In the genomic region with DNA sequence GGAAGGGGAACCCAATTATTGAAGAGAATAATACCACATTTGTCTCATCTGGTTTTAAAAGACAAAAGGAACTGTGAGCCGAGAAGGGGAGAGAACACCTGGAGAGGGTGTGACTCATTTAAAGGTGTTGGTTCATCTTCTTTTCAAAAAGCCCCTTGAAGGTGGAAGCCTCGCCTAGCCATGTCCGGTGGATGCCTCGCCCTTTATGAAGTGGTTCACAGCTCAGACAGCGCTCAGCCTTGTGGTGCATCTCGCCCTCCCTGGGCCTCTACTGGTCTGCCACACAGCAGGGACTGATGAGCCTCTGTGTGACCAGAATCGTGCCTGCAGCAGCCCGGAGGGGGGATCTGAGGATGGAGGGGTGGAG, we compare ENCODE assay signal across 29 cellular contexts.
A peak's percentile ranks its signal among the peaks of the same experiment; 100 is the strongest.
DNase-seq lines count a peak whose midpoint lies in the region; ATAC-seq, FAIRE-seq and TF ChIP-seq lines count a peak whose summit lies in the region.
"Had no signal": no experiment of that assay in that cellular context is flagged by ENCODE, and none has a peak within 500 bp of the region (broad histone marks: within the 10 kb centered on the region; RNA-seq: fewer than 3 reads in every experiment).

No MANE protein-coding gene starts in this region.

- no peak for TF ChIP-seq EP300 in GM12878 (IDR thresholded peaks at IDR 0.05; ENCODE audit: borderline replicate concordance in 1 of 2, control insufficient read depth in 1 of 2, low read depth in 2 of 2, low read length in 2 of 2)

- TF ChIP-seq RAD21 in GM12878 (IDR thresholded peaks at IDR 0.05; ENCODE audit: insufficient read depth, low read depth, low read length) = no peak

- no peak overlapping the region for H2AFZ ChIP-seq in GM12878 (ENCODE audit: control insufficient read depth, low read depth, low read length)

- peaks cover 33% of the 10 kb centered on the region for H3K27me3 Mint-ChIP-seq in CD8-positive, alpha-beta T cell (ENCODE audit: low read depth)
- H3K27me3 Mint-ChIP-seq in immature natural killer cell (ENCODE audit: low read depth in 3 of 3) = peaks cover 6 to 14% (median 9%) of the 10 kb centered on the region in 3 donors

- BruUV-seq in GM12878 (replicated peaks; lab: Mats Ljungman, UMichigan) = no TSS peak

- no peak for DNase-seq in CD8-positive, alpha-beta T cell
- DNase-seq in GM12878 (ENCODE audit: low read depth, low spot score) (no peak), immature natural killer cell (peak in 2 of 3 donors; percentile 10 to 21), NCI-H2081 (lab: John Stamatoyannopoulos, UW) (no peak), dorsolateral prefrontal cortex (no peak)
- DNase-seq: activated CD4-positive, alpha-beta T cell treated with anti-CD3 and anti-CD28 coated beads, Interleukin-2, amount 50 U/mL, for 48 hours; activated CD8-positive, alpha-beta memory T cell treated with anti-CD3 and anti-CD28 coated beads, Interleukin-2, amount 50 U/mL, for 48 hours; Calu3; effector memory CD4-positive, alpha-beta T cell; foreskin melanocyte; left colon; mesendoderm; NCI-H1092; NCI-H187 treated with DMSO at 0.1 percent for 48 hours; NCI-H226; NCI-H774; RPMI8226; sigmoid colon; stimulated activated CD4-positive, alpha-beta T cell treated with anti-CD3 and anti-CD28 coated beads, Interleukin-4, amount 100 ng/mL, for 24 hours; T-helper 1 cell had no signal

- no peaks in the 10 kb centered on the region for H4K20me1 ChIP-seq in DOHH2 (ENCODE audit: control insufficient read depth, insufficient read depth, low read depth, low read length)
- H4K20me1 ChIP-seq in GM12878 (ENCODE audit: control insufficient read depth, insufficient read depth) = no peaks in the 10 kb centered on the region

- SMC1A ChIA-PET in GM12878 (lab: Charles Lee; ENCODE audit: uncharacterized antibody, unreplicated experiment) = no interaction called here

- H3K4me3 ChIP-seq in CD8-positive, alpha-beta T cell (ENCODE audit: low read depth, low read length) = no peak overlapping the region
- peak overlapping the region; percentile 37 for H3K4me3 ChIP-seq in DOHH2 (ENCODE audit: low read length)
- H3K4me3 ChIP-seq in GM12878 = no peak overlapping the region
- H3K4me3 ChIP-seq in dorsolateral prefrontal cortex = no peak overlapping the region
- H3K4me3 ChIP-seq: prostate gland, sigmoid colon had no signal

- no peak overlapping the region for H3K27ac Mint-ChIP-seq in CD8-positive, alpha-beta T cell
- no peak overlapping the region for H3K27ac Mint-ChIP-seq in immature natural killer cell
- H3K27ac Mint-ChIP-seq: activated T-helper 2 cell treated with anti-CD3 and anti-CD28 coated beads, Interferon-gamma antibody, Interleukin-2, Interleukin-4, amounts not matched to agents 10 μg/mL and 5 μg/mL and 100 μg/mL, durations not matched to agents 14 hours and 24 hours and 36 hours; stimulated activated effector memory CD8-positive, alpha-beta T cell treated with anti-CD3 and anti-CD28 coated beads, Interleukin-12 subunit alpha, Interleukin-12 subunit beta, amount 100 ng/mL, for 72 hours had no signal

- no peak for FAIRE-seq in GM12878 (lab: Jason Lieb, UNC)
- FAIRE-seq: GM12891 had no signal

- H3K79me2 ChIP-seq in DOHH2 (ENCODE audit: control insufficient read depth, low read length) = no peaks in the 10 kb centered on the region
- no peaks in the 10 kb centered on the region for H3K79me2 ChIP-seq in GM12878 (ENCODE audit: control insufficient read depth, insufficient read depth, low read length)

- no peaks in the 10 kb centered on the region for H3K9me2 ChIP-seq in DOHH2 (replicated peaks; ENCODE audit: control insufficient read depth, low read length)

- no peaks in the 10 kb centered on the region for H3F3A ChIP-seq in DOHH2 (ENCODE audit: control insufficient read depth, insufficient read depth)

- CTCF ChIA-PET in CD8-positive, alpha-beta T cell (lab: Charles Lee) = interaction anchor here (0.7 kb wide), 1 partner anchor 494 kb away, joined by 3 read pairs; no protein-coding TSS in a partner anchor
- CTCF ChIA-PET in GM12878 (lab: Yijun Ruan, JAX) = no interaction called here

- H3K36me3 Mint-ChIP-seq in CD8-positive, alpha-beta T cell = no peaks in the 10 kb centered on the region
- no peaks in the 10 kb centered on the region for H3K36me3 Mint-ChIP-seq in immature natural killer cell
- H3K36me3 Mint-ChIP-seq: stimulated activated effector memory CD8-positive, alpha-beta T cell treated with anti-CD3 and anti-CD28 coated beads, Interleukin-12 subunit alpha, Interleukin-12 subunit beta, amount 100 ng/mL, for 72 hours had no signal

- peak; percentile 44 for ATAC-seq in CD8-positive, alpha-beta T cell
- peak; percentile 84 for ATAC-seq in GM12878
- no peak for ATAC-seq in HG03175 (IDR thresholded peaks at IDR 0.05; ENCODE audit: unreplicated experiment)
- ATAC-seq: activated CD4-positive, CD25-positive, alpha-beta regulatory T cell treated with anti-CD3 and anti-CD28 coated beads, Interleukin-2, amount 50 U/mL, for 24 hours; left colon; stimulated activated effector memory CD8-positive, alpha-beta T cell treated with anti-CD3 and anti-CD28 coated beads, Interleukin-12 subunit alpha, Interleukin-12 subunit beta, amount 100 ng/mL, for 72 hours had no signal

- RAD21 ChIA-PET in GM12878 (lab: Charles Lee; ENCODE audit: unreplicated experiment) = interaction anchor here (1.9 kb wide), 1 partner anchor 11 kb away, joined by 6 read pairs; no protein-coding TSS in a partner anchor

- H3K9me3 Mint-ChIP-seq in CD8-positive, alpha-beta T cell = no peaks in the 10 kb centered on the region
- no peaks in the 10 kb centered on the region for H3K9me3 Mint-ChIP-seq in immature natural killer cell
- H3K9me3 Mint-ChIP-seq: activated T-helper 2 cell treated with anti-CD3 and anti-CD28 coated beads, Interferon-gamma antibody, Interleukin-2, Interleukin-4, amounts not matched to agents 10 μg/mL and 5 μg/mL and 100 μg/mL, durations not matched to agents 14 hours and 24 hours and 36 hours; stimulated activated effector memory CD8-positive, alpha-beta T cell treated with anti-CD3 and anti-CD28 coated beads, Interleukin-12 subunit alpha, Interleukin-12 subunit beta, amount 100 ng/mL, for 72 hours had no signal

- no peak for TF ChIP-seq POLR2A in GM12878 (IDR thresholded peaks at IDR 0.05; ENCODE audit: low read depth, low read length)

- in situ Hi-C loops in GM12878 (cut with MboI) = no loop called here

- H3K4me2 ChIP-seq in DOHH2 (ENCODE audit: low read length) = peak overlapping the region; percentile 60
- no peak overlapping the region for H3K4me2 ChIP-seq in GM12878 (ENCODE audit: control insufficient read depth, insufficient read depth)

- no peaks in the 10 kb centered on the region for H3K36me3 ChIP-seq in CD8-positive, alpha-beta T cell (ENCODE audit: insufficient read depth, low read length)
- H3K36me3 ChIP-seq in DOHH2 (ENCODE audit: control insufficient read depth, low read length) = no peaks in the 10 kb centered on the region
- no peaks in the 10 kb centered on the region for H3K36me3 ChIP-seq in GM12878 (ENCODE audit: control insufficient read depth in 2 of 2, insufficient read depth in 2 of 2, low read length in 1 of 2)
- H3K36me3 ChIP-seq: neutrophil, prostate gland, sigmoid colon had no signal

- POLR2A ChIA-PET in CD8-positive, alpha-beta T cell (lab: Charles Lee) = no interaction called here
- POLR2A ChIA-PET in GM12878 (lab: Charles Lee) = no interaction called here

- no peak overlapping the region for H3K4me3 Mint-ChIP-seq in CD8-positive, alpha-beta T cell
- no peak overlapping the region for H3K4me3 Mint-ChIP-seq in immature natural killer cell
- H3K4me3 Mint-ChIP-seq: stimulated activated effector memory CD8-positive, alpha-beta T cell treated with anti-CD3 and anti-CD28 coated beads, Interleukin-12 subunit alpha, Interleukin-12 subunit beta, amount 100 ng/mL, for 72 hours had no signal

- H3K27me3 ChIP-seq in CD8-positive, alpha-beta T cell (ENCODE audit: insufficient read depth, low read length) = no peaks in the 10 kb centered on the region
- H3K27me3 ChIP-seq in DOHH2 (ENCODE audit: control insufficient read depth, low read length) (peaks cover 21% of the 10 kb centered on the region), GM12878 (replicated peaks in 1 of 2; ENCODE audit: control insufficient read depth in 2 of 2, insufficient read depth in 2 of 2, low read length in 1 of 2) (peaks cover 2 to 10% of the 10 kb centered on the region in 2 experiments; a peak in 3 of 4 replicates), dorsolateral prefrontal cortex (peaks cover 0 to 38% (median 9%) of the 10 kb centered on the region in 45 donors)

- intact Hi-C loops in CD8-positive, alpha-beta T cell (cut with DNase I, micrococcal nuclease) = no loop called here
- intact Hi-C loops in GM12878 (cut with micrococcal nuclease; ENCODE audit: unreplicated experiment) = no loop called here
- intact Hi-C loops in dorsolateral prefrontal cortex (cut with DNase I) = no loop called here

- no peak for TF ChIP-seq CTCF in CD8-positive, alpha-beta T cell (IDR thresholded peaks at IDR 0.05)
- TF ChIP-seq CTCF in DOHH2 (IDR thresholded peaks at IDR 0.05; ENCODE audit: low read depth, low read length, poor library complexity, severe bottlenecking) (no peak), GM12878 (IDR thresholded peaks at IDR 0.05 in 2 of 3, conservative IDR thresholded peaks at IDR 0.05 in 1 of 3; ENCODE audit: control insufficient read depth in 2 of 3, extremely low read depth in 1 of 3, insufficient read depth in 1 of 3, low read depth in 3 of 3, low read length in 3 of 3) (no peak), dorsolateral prefrontal cortex (IDR thresholded peaks at IDR 0.05 in 54 of 56, conservative IDR thresholded peaks at IDR 0.05 in 2 of 56; ENCODE audit: low read depth in 1 of 56, partially characterized antibody in 56 of 56) (no peak)

- WGBS in GM12878 (ENCODE audit: insufficient coverage, insufficient replicate concordance, low lambda C conversion rate, missing lambda C conversion rate) = 8% methylated on average over 8 of the region's 8 CpGs

- H3K9me3 ChIP-seq in CD8-positive, alpha-beta T cell (ENCODE audit: low read length) = no peaks in the 10 kb centered on the region
- no peaks in the 10 kb centered on the region for H3K9me3 ChIP-seq in DOHH2 (ENCODE audit: control insufficient read depth, insufficient read depth, low read length)
- no peaks in the 10 kb centered on the region for H3K9me3 ChIP-seq in GM12878 (replicated peaks; ENCODE audit: control insufficient read depth, insufficient read depth, low read length)
- H3K9me3 ChIP-seq: neutrophil, prostate gland, sigmoid colon had no signal

- no peaks in the 10 kb centered on the region for H3K4me1 ChIP-seq in CD8-positive, alpha-beta T cell (ENCODE audit: insufficient read depth, low read length)
- H3K4me1 ChIP-seq in DOHH2 (ENCODE audit: control insufficient read depth, low read length) (peaks cover 34% of the 10 kb centered on the region), GM12878 (ENCODE audit: control insufficient read depth, insufficient read depth, low read length) (no peaks in the 10 kb centered on the region)
- H3K4me1 ChIP-seq: prostate gland, sigmoid colon had no signal

- peaks cover 2% of the 10 kb centered on the region for H3K4me1 Mint-ChIP-seq in CD8-positive, alpha-beta T cell (ENCODE audit: low read depth)
- no peaks in the 10 kb centered on the region for H3K4me1 Mint-ChIP-seq in immature natural killer cell
- H3K4me1 Mint-ChIP-seq: stimulated activated effector memory CD8-positive, alpha-beta T cell treated with anti-CD3 and anti-CD28 coated beads, Interleukin-12 subunit alpha, Interleukin-12 subunit beta, amount 100 ng/mL, for 72 hours had no signal

- no peak overlapping the region for H3K9ac ChIP-seq in GM12878 (ENCODE audit: control insufficient read depth, insufficient read depth, low read length)

- H3K27ac ChIP-seq in CD8-positive, alpha-beta T cell (ENCODE audit: low read depth, low read length) = no peak overlapping the region
- H3K27ac ChIP-seq in DOHH2 (ENCODE audit: low read depth, low read length) (peak overlapping the region; percentile 39), GM12878 (ENCODE audit: control insufficient read depth, insufficient read depth) (no peak overlapping the region), dorsolateral prefrontal cortex (no peak overlapping the region)
- H3K27ac ChIP-seq: C4-2B, neutrophil, prostate gland, sigmoid colon had no signal

Comparison
In these comparisons a context has a peak if more than half of its experiments do, and no peak if none do; other contexts are left out.
1. DNase-seq: peak in immature natural killer cell (2 of 3); none in CD8-positive, alpha-beta T cell (0 of 7), GM12878 (single experiment), NCI-H2081 (0 of 2) and dorsolateral prefrontal cortex (0 of 10).